Comparison of ENCODE assay signal across 9 cellular contexts in genomic region chr9:29213374-29214161, GRCh38. TPM values are rescaled to one million over a fixed set of nuclear protein-coding genes. Genes with fewer than 3 reads are reported as not detected.
DNase-seq lines count a peak whose midpoint lies in the region; ATAC-seq, FAIRE-seq and TF ChIP-seq lines count a peak whose summit lies in the region.
"Had no signal": no experiment of that assay in that cellular context is flagged by ENCODE, and none has a peak within 500 bp of the region (broad histone marks: within the 10 kb centered on the region; RNA-seq: fewer than 3 reads in every experiment).

Gene LINGO2 (minus strand): TSS chr9:29213601.

- peaks cover 13% of the 10 kb centered on the region for H3K4me1 Mint-ChIP-seq in MCF 10A (ENCODE audit: insufficient read depth, unreplicated experiment)
- peaks cover 4% of the 10 kb centered on the region for H3K4me1 Mint-ChIP-seq in memory B cell

- POLR2A ChIA-PET in MCF 10A (lab: Yijun Ruan, JAX): interaction anchor here (0.6 to 2.6 kb wide), 15 partner anchors 10 to 1727 kb away, joined by 3 to 9 read pairs (median 4); no protein-coding TSS in a partner anchor

- no peaks in the 10 kb centered on the region for H3K9me3 ChIP-seq in uterus

- peak within 1 kb of the TSS; percentile 66 to 82 for H3K27ac ChIP-seq in uterus

- H3K36me3 Mint-ChIP-seq in MCF 10A (ENCODE audit: insufficient read depth, unreplicated experiment): no peaks in the 10 kb centered on the region
- no peaks in the 10 kb centered on the region for H3K36me3 Mint-ChIP-seq in memory B cell

- no TSS peak for BruUV-seq in MCF 10A (replicated peaks; lab: Mats Ljungman, UMichigan)

- H3K36me3 ChIP-seq in uterus: no peaks in the 10 kb centered on the region

- no peak for FAIRE-seq in HTR-8/SVneo (lab: Jason Lieb, UNC)

- ATAC-seq in memory B cell (ENCODE audit: low read depth) (no peak), GM21360 (IDR thresholded peaks at IDR 0.05; ENCODE audit: unreplicated experiment) (no peak), HG02759 (IDR thresholded peaks at IDR 0.05; ENCODE audit: unreplicated experiment) (no peak)

- H3K27ac Mint-ChIP-seq in MCF 10A (ENCODE audit: low read depth, unreplicated experiment) (peak within 1 kb of the TSS; percentile 47), memory B cell (no peak within 1 kb of the TSS)

- TF ChIP-seq CTCF in MCF 10A (IDR thresholded peaks at IDR 0.05; ENCODE audit: unreplicated experiment) (no peak), uterus (IDR thresholded peaks at IDR 0.05) (no peak)

- no peak for TF ChIP-seq POLR2A in uterus (IDR thresholded peaks at IDR 0.05)

- DNase-seq in D341Med (ENCODE audit: low spot score): peak; percentile 78
- DNase-seq in NCI-H2081 (lab: John Stamatoyannopoulos, UW): peak; percentile 81 to 91
- peak; percentile 46 for DNase-seq in MCF 10A (ENCODE audit: unreplicated experiment)
- no peak for DNase-seq in memory B cell (ENCODE audit: low spot score in 2 of 2)
- peak in 1 of 2 donors; percentile 21 for DNase-seq in uterus
- no peak for DNase-seq in HTR-8/SVneo (ENCODE audit: insufficient read length, low spot score)

- CTCF ChIA-PET in MCF 10A (lab: Yijun Ruan, JAX): interaction anchor here (0.6 to 3.9 kb wide), 17 partner anchors 11 to 1141 kb away, joined by 3 to 34 read pairs (median 3); no protein-coding TSS in a partner anchor

- H3K9me3 Mint-ChIP-seq in MCF 10A (ENCODE audit: unreplicated experiment): no peaks in the 10 kb centered on the region
- peaks cover 2% of the 10 kb centered on the region for H3K9me3 Mint-ChIP-seq in memory B cell

- peak within 1 kb of the TSS; percentile 86 for H3K4me3 Mint-ChIP-seq in MCF 10A (ENCODE audit: unreplicated experiment)
- peak within 1 kb of the TSS; percentile 64 for H3K4me3 Mint-ChIP-seq in memory B cell

- intact Hi-C loops in MCF 10A (cut with micrococcal nuclease) (loop anchor here (1.0 to 10.0 kb wide), 4 partner anchors 479 to 1139 kb away; no protein-coding TSS in a partner anchor), uterus (cut with DNase I; ENCODE audit: low total_unique reads) (no loop called here)

- no peaks in the 10 kb centered on the region for H3K4me1 ChIP-seq in uterus

- no peaks in the 10 kb centered on the region for H3K27me3 ChIP-seq in uterus

- H3K4me3 ChIP-seq in uterus: peak within 1 kb of the TSS; percentile 50 to 55

- H3K27me3 Mint-ChIP-seq in MCF 10A (ENCODE audit: insufficient read depth, unreplicated experiment) (no peaks in the 10 kb centered on the region), memory B cell (peaks cover 21% of the 10 kb centered on the region)

RNA-seq across cellular contexts. Expression of gene LINGO2, which starts in this region (rescaled TPM):
- total RNA-seq in MCF 10A (2022) (0.84 and 2.3 TPM in 2 replicates), uterus (10 to 100 TPM in 2 of 4 donors, 1 to 10 TPM in 1, not detected in 1; 7.4 to 14.8 (median 11.3) TPM)
- total RNA-seq: activated naive CD4-positive, alpha-beta T cell treated with anti-CD3 and anti-CD28 coated beads, Interleukin-2, amount 50 U/mL, for 72 hours had no signal

Comparison
In these comparisons a context has a peak if more than half of its experiments do, and no peak if none do; other contexts are left out.
1. DNase-seq: peak in D341Med (single experiment), NCI-H2081 (2 of 2) and MCF 10A (single experiment); none in memory B cell (0 of 2) and HTR-8/SVneo (single experiment).